Comparison of ENCODE assay signal across 8 cellular contexts in the genomic region with DNA sequence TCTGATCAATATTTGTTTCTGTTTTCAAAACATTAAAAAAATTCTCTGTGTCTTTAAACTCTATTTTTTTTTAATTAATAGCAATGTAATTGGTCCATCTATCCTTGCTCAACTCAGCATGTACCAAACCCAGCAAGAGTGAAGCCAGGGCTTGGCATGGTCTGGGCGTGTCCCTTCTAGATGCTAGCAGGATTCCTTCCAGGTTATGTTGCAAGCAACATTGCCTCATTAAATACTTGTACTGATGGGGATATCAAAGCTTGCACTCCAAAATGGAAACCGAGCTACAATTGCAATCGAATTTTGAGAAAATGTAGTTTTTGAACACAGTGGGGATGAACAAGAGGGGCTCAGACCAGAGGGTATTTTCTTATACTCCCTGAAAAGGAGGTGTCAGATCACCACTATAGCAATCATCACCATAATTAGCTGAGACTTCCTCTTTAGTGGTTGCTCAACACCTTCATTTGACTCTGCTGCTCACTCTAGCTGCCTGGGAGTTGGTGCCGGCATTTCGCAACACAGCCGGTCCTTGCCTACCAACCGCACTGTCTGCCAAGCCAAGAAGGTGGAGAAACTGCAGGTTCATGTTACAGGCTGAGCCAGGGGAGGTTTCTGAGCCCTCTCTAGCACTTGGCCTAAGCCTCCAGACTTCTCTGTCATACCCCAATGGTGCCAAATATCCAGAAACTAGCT.
DNase-seq lines count a peak whose midpoint lies in the region; ATAC-seq and TF ChIP-seq lines count a peak whose summit lies in the region.

No MANE protein-coding gene starts in this region.

- no peak overlapping the region for H3K4me3 Mint-ChIP-seq in naive thymus-derived CD8-positive, alpha-beta T cell

- no peak for TF ChIP-seq CTCF in foreskin keratinocyte (conservative IDR thresholded peaks at IDR 0.05)

- intact Hi-C loops in sciatic nerve (cut with DNase I) = loop anchor here (5.0 kb wide), 1 partner anchor 1833 kb away; no protein-coding TSS in a partner anchor

- H3K9me3 Mint-ChIP-seq in naive thymus-derived CD8-positive, alpha-beta T cell = peaks cover 0 to 3% (median 0%) of the 10 kb centered on the region in 9 donors

- H3K27me3 Mint-ChIP-seq in naive thymus-derived CD8-positive, alpha-beta T cell = peaks cover 0 to 9% (median 7%) of the 10 kb centered on the region in 5 donors

- ATAC-seq in HG02884 (IDR thresholded peaks at IDR 0.05; ENCODE audit: unreplicated experiment) (peak; percentile 68), foreskin keratinocyte (no peak), sciatic nerve (peak; percentile 91)
- no peak for ATAC-seq in naive thymus-derived CD8-positive, alpha-beta T cell

- no peaks in the 10 kb centered on the region for H3K27me3 ChIP-seq in foreskin keratinocyte

- H3K27ac ChIP-seq in foreskin keratinocyte = no peak overlapping the region

- DNase-seq in DMS153 (lab: John Stamatoyannopoulos, UW) (peak; percentile 62), NOMO-1 treated with dmso at 0.1 percent for 144 hours (lab: John Stamatoyannopoulos, UW; ENCODE audit: unreplicated experiment) (peak; percentile 94), foreskin keratinocyte (peak; percentile 22 to 29), sciatic nerve (ENCODE audit: low spot score) (peak; percentile 69), hepatic stellate cell (ENCODE audit: low spot score) (no peak)
- DNase-seq in naive thymus-derived CD8-positive, alpha-beta T cell = no peak
- DNase-seq in stimulated activated CD4-positive, alpha-beta T cell treated with anti-CD3 and anti-CD28 coated beads, Interleukin-12 subunit alpha, Interleukin-12 subunit beta, amount 100 ng/mL, for 4 hours = no peak

- POLR2A ChIA-PET in naive thymus-derived CD8-positive, alpha-beta T cell (lab: Charles Lee) = no interaction called here

- H3K27ac Mint-ChIP-seq in naive thymus-derived CD8-positive, alpha-beta T cell = no peak overlapping the region

- peaks cover 0 to 2% (median 0%) of the 10 kb centered on the region in 3 donors for H3K36me3 Mint-ChIP-seq in naive thymus-derived CD8-positive, alpha-beta T cell

- H3K4me1 Mint-ChIP-seq in naive thymus-derived CD8-positive, alpha-beta T cell = peaks cover 0 to 7% (median 0%) of the 10 kb centered on the region in 4 donors

- H3K4me1 ChIP-seq in foreskin keratinocyte = no peaks in the 10 kb centered on the region

Comparison
In these comparisons a context has a peak if more than half of its experiments do, and no peak if none do; other contexts are left out.
1. DNase-seq: peak in DMS153 (single experiment), NOMO-1 treated with dmso at 0.1 percent for 144 hours (single experiment), foreskin keratinocyte (2 of 2) and sciatic nerve (single experiment); none in hepatic stellate cell (single experiment), naive thymus-derived CD8-positive, alpha-beta T cell (0 of 10) and stimulated activated CD4-positive, alpha-beta T cell treated with anti-CD3 and anti-CD28 coated beads, Interleukin-12 subunit alpha, Interleukin-12 subunit beta, amount 100 ng/mL, for 4 hours (single experiment).
2. ATAC-seq: peak in HG02884 (single experiment) and sciatic nerve (single experiment); none in foreskin keratinocyte (single experiment) and naive thymus-derived CD8-positive, alpha-beta T cell (0 of 2).